27 cellular contexts compared by ENCODE assay signal in the genomic region with DNA sequence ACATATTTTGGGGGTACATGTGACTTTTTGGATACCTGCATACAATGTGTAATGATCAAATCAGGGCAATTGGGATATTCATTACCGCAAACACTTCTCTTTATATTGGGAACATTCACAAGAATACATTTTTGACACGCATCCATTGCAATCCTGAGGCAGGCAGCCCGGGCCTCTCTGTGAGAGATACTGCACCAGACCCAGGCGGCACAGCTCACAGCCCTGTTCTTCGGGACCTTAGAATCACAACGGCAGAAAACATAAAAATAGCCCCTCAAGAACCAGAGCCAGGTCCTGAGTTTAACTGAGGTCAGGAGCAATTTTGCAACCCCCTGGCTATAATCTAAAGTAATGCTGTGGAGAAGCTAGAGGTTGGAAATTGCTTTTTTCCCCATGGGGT.
"Had no signal": no experiment of that assay in that cellular context is flagged by ENCODE, and none has a peak within 500 bp of the region (broad histone marks: within the 10 kb centered on the region; RNA-seq: fewer than 3 reads in every experiment).

No MANE protein-coding gene starts in this region.

- H3K4me3 ChIP-seq: adrenal gland, body of pancreas, K562, Peyer's patch, SJCRH30, SK-N-MC had no signal

- H3K36me3 ChIP-seq: adrenal gland, Peyer's patch, SJCRH30, WERI-Rb-1 had no signal

- H3K27me3 ChIP-seq: adrenal gland, body of pancreas, Peyer's patch, SJCRH30 had no signal

- H3K36me3 Mint-ChIP-seq: activated naive CD4-positive, alpha-beta T cell treated with anti-CD3 and anti-CD28 coated beads, Interleukin-2, amount 50 U/mL, for 72 hours had no signal

- H3K4me3 Mint-ChIP-seq: activated CD8-positive, alpha-beta T cell treated with anti-CD3 and anti-CD28 coated beads for 36 hours; activated T-cell treated with anti-CD3 and anti-CD28 coated beads, Interleukin-2, amount 50 U/mL, for 24 hours had no signal

- ATAC-seq: activated CD8-positive, alpha-beta T cell treated with anti-CD3 and anti-CD28 coated beads for 36 hours; activated naive CD4-positive, alpha-beta T cell treated with anti-CD3 and anti-CD28 coated beads, Interleukin-2, amount 50 U/mL, for 72 hours; body of pancreas; K562; PC-3 had no signal

- H3K27ac ChIP-seq: adrenal gland, body of pancreas, Peyer's patch, RWPE1, SJCRH30, SK-N-MC, WERI-Rb-1 had no signal

- H3K4me1 ChIP-seq: adrenal gland, Peyer's patch had no signal

- H3K9me3 ChIP-seq: adrenal gland, body of pancreas, Peyer's patch had no signal

- DNase-seq: activated CD4-positive, alpha-beta T cell treated with anti-CD3 and anti-CD28 coated beads for 1 hour; activated CD4-positive, alpha-beta T cell treated with anti-CD3 and anti-CD28 coated beads for 48 hours; activated CD4-positive, CD25-positive, alpha-beta regulatory T cell; activated CD8-positive, alpha-beta T cell treated with anti-CD3 and anti-CD28 coated beads for 36 hours; activated gamma-delta T cell; activated naive CD4-positive, alpha-beta T cell treated with Interleukin-2 at 50 U/mL for 16 hours; activated T-cell treated with anti-CD3 and anti-CD28 coated beads, Interleukin-2, amount 50 U/mL, for 24 hours; adrenal gland; body of pancreas; central memory CD4-positive, alpha-beta T cell; IMR-90; NCI-H1092 treated with DMSO at 0.1 percent for 48 hours; NCI-H1930; NCI-H2081 treated with DMSO at 0.1 percent for 48 hours; NCI-H345; NCI-H524 treated with DMSO at 0.1 percent for 48 hours; Peyer's patch; SHP77; SJCRH30; T1000; WERI-Rb-1 had no signal

- H3K27ac Mint-ChIP-seq: activated CD8-positive, alpha-beta T cell treated with anti-CD3 and anti-CD28 coated beads for 36 hours; activated naive CD4-positive, alpha-beta T cell treated with anti-CD3 and anti-CD28 coated beads, Interleukin-2, amount 50 U/mL, for 72 hours; activated T-cell treated with anti-CD3 and anti-CD28 coated beads, Interleukin-2, amount 50 U/mL, for 24 hours; activated T-helper 2 cell treated with anti-CD3 and anti-CD28 coated beads, Interferon-gamma antibody, Interleukin-2, Interleukin-4, amounts not matched to agents 10 μg/mL and 5 μg/mL and 100 μg/mL, durations not matched to agents 14 hours and 24 hours and 36 hours had no signal

- H3K9me3 Mint-ChIP-seq: activated T-cell treated with anti-CD3 and anti-CD28 coated beads, Interleukin-2, amount 50 U/mL, for 24 hours; activated T-helper 2 cell treated with anti-CD3 and anti-CD28 coated beads, Interferon-gamma antibody, Interleukin-2, Interleukin-4, amounts not matched to agents 10 μg/mL and 5 μg/mL and 100 μg/mL, durations not matched to agents 14 hours and 24 hours and 36 hours had no signal
